In the genomic region with DNA sequence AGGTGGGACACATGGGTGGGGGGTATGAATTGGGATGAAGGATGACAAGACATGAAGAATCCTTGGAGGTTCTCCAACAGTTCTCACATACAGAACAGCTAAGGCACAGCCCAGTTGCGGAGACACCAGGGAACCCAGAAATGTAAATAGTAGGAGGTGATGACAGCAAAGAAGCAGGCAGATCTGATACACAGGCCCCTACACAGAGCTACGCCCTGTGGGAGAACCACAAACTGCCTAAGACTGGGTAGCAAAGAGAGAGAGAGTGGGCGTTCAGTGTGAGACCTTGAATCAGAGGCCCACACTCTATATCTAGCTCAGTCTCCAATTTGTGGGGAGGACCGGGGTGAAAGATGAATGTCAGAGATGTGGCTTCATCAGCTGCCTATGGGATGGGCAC, we compare ENCODE assay signal across 2 cellular contexts.
TF ChIP-seq lines count a peak whose summit lies in the region.

No MANE protein-coding gene starts in this region.

TF ChIP-seq in K562, 482 proteins besides CTCF, POLR2A, EP300 and RAD21 (continues in another document):
- TF ChIP-seq PYGO2 (tag; IDR thresholded peaks at IDR 0.05), result no peak
- TF ChIP-seq FOXA3 (CRISPR knock-in tag; conservative IDR thresholded peaks at IDR 0.05 in 1 of 2, IDR thresholded peaks at IDR 0.05 in 1 of 2), result peak in 1 of 2 experiments; percentile 80; a peak in 2 of 4 replicates
- no peak for TF ChIP-seq ELF2 (CRISPR knock-in tag; IDR thresholded peaks at IDR 0.05)
- no peak for TF ChIP-seq NFIC (IDR thresholded peaks at IDR 0.05)
- TF ChIP-seq, protein P1, sequence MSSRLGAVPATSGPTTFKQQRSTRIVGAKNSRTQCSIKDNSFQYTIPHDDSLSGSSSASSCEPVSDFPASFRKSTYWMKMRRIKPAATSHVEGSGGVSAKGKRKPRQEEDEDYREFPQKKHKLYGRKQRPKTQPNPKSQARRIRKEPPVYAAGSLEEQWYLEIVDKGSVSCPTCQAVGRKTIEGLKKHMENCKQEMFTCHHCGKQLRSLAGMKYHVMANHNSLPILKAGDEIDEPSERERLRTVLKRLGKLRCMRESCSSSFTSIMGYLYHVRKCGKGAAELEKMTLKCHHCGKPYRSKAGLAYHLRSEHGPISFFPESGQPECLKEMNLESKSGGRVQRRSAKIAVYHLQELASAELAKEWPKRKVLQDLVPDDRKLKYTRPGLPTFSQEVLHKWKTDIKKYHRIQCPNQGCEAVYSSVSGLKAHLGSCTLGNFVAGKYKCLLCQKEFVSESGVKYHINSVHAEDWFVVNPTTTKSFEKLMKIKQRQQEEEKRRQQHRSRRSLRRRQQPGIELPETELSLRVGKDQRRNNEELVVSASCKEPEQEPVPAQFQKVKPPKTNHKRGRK (tag; IDR thresholded peaks at IDR 0.05), result no peak
- peak; percentile 90 for TF ChIP-seq MEIS2 (IDR thresholded peaks at IDR 0.05; ENCODE audit: partially characterized antibody)
- peak; percentile 32; the same call in 1 of the 2 replicates for TF ChIP-seq CBFA2T3 (IDR thresholded peaks at IDR 0.05)
- TF ChIP-seq ELF1 (tag; IDR thresholded peaks at IDR 0.05), result no peak
- no peak for TF ChIP-seq BRD4 (IDR thresholded peaks at IDR 0.05)
- no peak for TF ChIP-seq LCOR (CRISPR knock-in tag; IDR thresholded peaks at IDR 0.05)
- no peak for TF ChIP-seq PBX2 (CRISPR knock-in tag; IDR thresholded peaks at IDR 0.05; ENCODE audit: low read depth)
- peak; percentile 85 for TF ChIP-seq PBX2 (tag; conservative IDR thresholded peaks at IDR 0.05; ENCODE audit: low read depth)
- no peak for TF ChIP-seq TEAD4 (IDR thresholded peaks at IDR 0.05; ENCODE audit: low read length)
- TF ChIP-seq TEAD4 (CRISPR knock-in tag; IDR thresholded peaks at IDR 0.05; ENCODE audit: borderline replicate concordance), result no peak
- no peak for TF ChIP-seq ZNF143 (CRISPR knock-in tag; IDR thresholded peaks at IDR 0.05)
- no peak for TF ChIP-seq MTA2 (IDR thresholded peaks at IDR 0.05; ENCODE audit: low read depth)
- TF ChIP-seq MAZ (CRISPR knock-in tag; conservative IDR thresholded peaks at IDR 0.05 in 1 of 2, IDR thresholded peaks at IDR 0.05 in 1 of 2), result no peak
- TF ChIP-seq MCM7 (IDR thresholded peaks at IDR 0.05), result no peak
- no peak for TF ChIP-seq GABPB2 (CRISPR knock-in tag; conservative IDR thresholded peaks at IDR 0.05)
- TF ChIP-seq ZNF175 (CRISPR knock-in tag; IDR thresholded peaks at IDR 0.05; ENCODE audit: low read depth), result 0 out of 2 replicates have a peak, but pooled peaks have one; percentile 46
- no peak for TF ChIP-seq ZNF12 (CRISPR knock-in tag; IDR thresholded peaks at IDR 0.05)
- TF ChIP-seq STAT5A (IDR thresholded peaks at IDR 0.05; ENCODE audit: borderline replicate concordance, low read length), result no peak
- TF ChIP-seq IRF2 (CRISPR knock-in tag; IDR thresholded peaks at IDR 0.05), result no peak
- no peak for TF ChIP-seq SMAD3 (CRISPR knock-in tag; conservative IDR thresholded peaks at IDR 0.05)
- no peak for TF ChIP-seq NR2C2 (CRISPR knock-in tag; IDR thresholded peaks at IDR 0.05)
- peak; percentile 74 for TF ChIP-seq NR2C2 (tag; IDR thresholded peaks at IDR 0.05)
- peak in 1 of 2 experiments; percentile 70; a peak in 1 of 4 replicates for TF ChIP-seq RCOR1 (IDR thresholded peaks at IDR 0.05; ENCODE audit: borderline replicate concordance in 1 of 2, low read depth in 2 of 2, low read length in 2 of 2)
- no peak for TF ChIP-seq ZNF444 (CRISPR knock-in tag; IDR thresholded peaks at IDR 0.05)
- peak; percentile 32; the same call in 1 of the 2 replicates for TF ChIP-seq CXXC5 (CRISPR knock-in tag; IDR thresholded peaks at IDR 0.05)
- TF ChIP-seq NKRF (IDR thresholded peaks at IDR 0.05; ENCODE audit: borderline replicate concordance), result no peak
- 0 out of 2 replicates have a peak, but pooled peaks have one; percentile 45 for TF ChIP-seq ZNF75A (CRISPR knock-in tag; IDR thresholded peaks at IDR 0.05)

TF ChIP-seq in HepG2, 621 proteins besides CTCF, POLR2A, EP300 and RAD21:
- no peak for TF ChIP-seq ZNF775 (CRISPR knock-in tag; IDR thresholded peaks at IDR 0.05; ENCODE audit: borderline replicate concordance)
- no peak for TF ChIP-seq IRF1 (CRISPR knock-in tag; IDR thresholded peaks at IDR 0.05; ENCODE audit: low read depth)
- no peak for TF ChIP-seq ZNF556 (CRISPR knock-in tag; IDR thresholded peaks at IDR 0.05; ENCODE audit: borderline replicate concordance)
- TF ChIP-seq KAT8 (CRISPR knock-in tag; IDR thresholded peaks at IDR 0.05), result no peak
- TF ChIP-seq ZNF207 (IDR thresholded peaks at IDR 0.05; ENCODE audit: borderline replicate concordance), result no peak
- TF ChIP-seq ZNF83 (CRISPR knock-in tag; IDR thresholded peaks at IDR 0.05; ENCODE audit: borderline replicate concordance), result no peak
- no peak for TF ChIP-seq ZNF329 (CRISPR knock-in tag; IDR thresholded peaks at IDR 0.05; ENCODE audit: low read depth)
- TF ChIP-seq TERF1 (CRISPR knock-in tag; IDR thresholded peaks at IDR 0.05), result no peak
- TF ChIP-seq PRPF4 (IDR thresholded peaks at IDR 0.05; ENCODE audit: low read depth, low read length, poor library complexity, severe bottlenecking), result no peak
- TF ChIP-seq TCF12 (IDR thresholded peaks at IDR 0.05), result no peak
- TF ChIP-seq TCF12 (CRISPR knock-in tag; IDR thresholded peaks at IDR 0.05), result no peak
- TF ChIP-seq, protein P2, sequence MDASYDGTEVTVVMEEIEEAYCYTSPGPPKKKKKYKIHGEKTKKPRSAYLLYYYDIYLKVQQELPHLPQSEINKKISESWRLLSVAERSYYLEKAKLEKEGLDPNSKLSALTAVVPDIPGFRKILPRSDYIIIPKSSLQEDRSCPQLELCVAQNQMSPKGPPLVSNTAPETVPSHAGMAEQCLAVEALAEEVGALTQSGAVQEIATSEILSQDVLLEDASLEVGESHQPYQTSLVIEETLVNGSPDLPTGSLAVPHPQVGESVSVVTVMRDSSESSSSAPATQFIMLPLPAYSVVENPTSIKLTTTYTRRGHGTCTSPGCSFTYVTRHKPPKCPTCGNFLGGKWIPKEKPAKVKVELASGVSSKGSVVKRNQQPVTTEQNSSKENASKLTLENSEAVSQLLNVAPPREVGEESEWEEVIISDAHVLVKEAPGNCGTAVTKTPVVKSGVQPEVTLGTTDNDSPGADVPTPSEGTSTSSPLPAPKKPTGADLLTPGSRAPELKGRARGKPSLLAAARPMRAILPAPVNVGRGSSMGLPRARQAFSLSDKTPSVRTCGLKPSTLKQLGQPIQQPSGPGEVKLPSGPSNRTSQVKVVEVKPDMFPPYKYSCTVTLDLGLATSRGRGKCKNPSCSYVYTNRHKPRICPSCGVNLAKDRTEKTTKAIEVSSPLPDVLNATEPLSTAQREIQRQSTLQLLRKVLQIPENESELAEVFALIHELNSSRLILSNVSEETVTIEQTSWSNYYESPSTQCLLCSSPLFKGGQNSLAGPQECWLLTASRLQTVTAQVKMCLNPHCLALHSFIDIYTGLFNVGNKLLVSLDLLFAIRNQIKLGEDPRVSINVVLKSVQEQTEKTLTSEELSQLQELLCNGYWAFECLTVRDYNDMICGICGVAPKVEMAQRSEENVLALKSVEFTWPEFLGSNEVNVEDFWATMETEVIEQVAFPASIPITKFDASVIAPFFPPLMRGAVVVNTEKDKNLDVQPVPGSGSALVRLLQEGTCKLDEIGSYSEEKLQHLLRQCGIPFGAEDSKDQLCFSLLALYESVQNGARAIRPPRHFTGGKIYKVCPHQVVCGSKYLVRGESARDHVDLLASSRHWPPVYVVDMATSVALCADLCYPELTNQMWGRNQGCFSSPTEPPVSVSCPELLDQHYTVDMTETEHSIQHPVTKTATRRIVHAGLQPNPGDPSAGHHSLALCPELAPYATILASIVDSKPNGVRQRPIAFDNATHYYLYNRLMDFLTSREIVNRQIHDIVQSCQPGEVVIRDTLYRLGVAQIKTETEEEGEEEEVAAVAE (CRISPR knock-in tag; IDR thresholded peaks at IDR 0.05; ENCODE audit: borderline replicate concordance), result no peak
- TF ChIP-seq HDAC1 (CRISPR knock-in tag; IDR thresholded peaks at IDR 0.05), result no peak
- TF ChIP-seq ZNF572 (CRISPR knock-in tag; IDR thresholded peaks at IDR 0.05), result no peak
- TF ChIP-seq NCOR1 (IDR thresholded peaks at IDR 0.05; ENCODE audit: borderline replicate concordance, low read length), result no peak
- no peak for TF ChIP-seq ZNF260 (CRISPR knock-in tag; IDR thresholded peaks at IDR 0.05; ENCODE audit: borderline replicate concordance, low read depth)
- TF ChIP-seq ZNF607 (CRISPR knock-in tag; IDR thresholded peaks at IDR 0.05; ENCODE audit: borderline replicate concordance), result no peak
TF ChIP-seq in HepG2: peak in this region for 0.
